ENCODE assay signal across 15 cellular contexts in the genomic region with DNA sequence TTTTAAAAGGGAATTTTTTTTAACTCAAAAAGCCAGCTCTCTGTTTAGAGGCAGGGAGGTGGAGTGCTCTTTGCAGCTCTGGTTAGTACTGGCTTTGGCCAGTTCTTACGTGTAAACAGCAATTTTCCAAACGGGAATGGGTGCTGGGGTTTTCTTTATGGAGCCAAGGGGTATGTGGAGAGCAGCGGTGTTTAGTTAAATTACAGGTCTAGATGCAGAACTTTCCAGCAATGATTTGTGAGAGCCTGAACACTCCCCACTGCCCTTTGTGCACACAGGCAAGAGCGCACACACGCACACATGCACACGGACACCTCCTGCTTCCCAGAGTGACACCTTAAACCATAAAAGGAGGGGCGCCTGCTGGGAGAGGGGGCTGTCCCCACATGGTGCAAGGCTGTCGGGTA.
DNase-seq lines count a peak whose midpoint lies in the region; ATAC-seq, FAIRE-seq and TF ChIP-seq lines count a peak whose summit lies in the region.
"Had no signal": no experiment of that assay in that cellular context is flagged by ENCODE, and none has a peak within 500 bp of the region (broad histone marks: within the 10 kb centered on the region; RNA-seq: fewer than 3 reads in every experiment).

No MANE protein-coding gene starts in this region.

- no TSS peak for BruUV-seq in HepG2 (replicated peaks; lab: Mats Ljungman, UMichigan)

- H3K4me1 ChIP-seq in thyroid gland (peaks cover 8 to 20% of the 10 kb centered on the region in 2 donors), HepG2 (ENCODE audit: insufficient read depth, low read length) (peaks cover 21% of the 10 kb centered on the region)

- H3K9me3 ChIP-seq in thyroid gland (no peaks in the 10 kb centered on the region), HepG2 (ENCODE audit: low read length) (peaks cover 6% of the 10 kb centered on the region; the same call in 1 of the 2 replicates)
- H3K9me3 ChIP-seq: testis had no signal

- in situ Hi-C loops in HepG2 (cut with HindIII; ENCODE audit: extremely low pct_ligation_motif_present, low pct_unique_long_range_greater_than_20kb): no loop called here

- TF ChIP-seq CTCF in thyroid gland (IDR thresholded peaks at IDR 0.05): no peak
- no peak for TF ChIP-seq CTCF in HepG2 (CRISPR knock-in tag; IDR thresholded peaks at IDR 0.05)

- no peak overlapping the region for H3K4me3 ChIP-seq in thyroid gland (replicated peaks in 1 of 3)
- no peak overlapping the region for H3K4me3 ChIP-seq in HepG2 (replicated peaks in 1 of 3; ENCODE audit: insufficient read depth in 1 of 3, low read depth in 2 of 3, low read length in 3 of 3)
- H3K4me3 ChIP-seq: SK-N-MC, testis had no signal

- no peak for TF ChIP-seq EP300 in HepG2 (IDR thresholded peaks at IDR 0.05; ENCODE audit: low read depth in 2 of 2, low read length in 2 of 2)
- no peak for TF ChIP-seq EP300 in HepG2 (CRISPR knock-in tag; IDR thresholded peaks at IDR 0.05; ENCODE audit: borderline replicate concordance)

- 39 to 49% methylated on average over 8 of the region's 8 CpGs for WGBS in thyroid gland, 2 donors
- 93% methylated on average over 8 of the region's 8 CpGs for WGBS in HepG2 (ENCODE audit: low lambda C conversion rate)

- no peak overlapping the region for H2AFZ ChIP-seq in HepG2 (ENCODE audit: low read length)

- CTCF ChIA-PET in HepG2 (lab: Yijun Ruan, JAX; ENCODE audit: low intra/inter-chr PET ratio, low total read pairs): no interaction called here

- H3K4me2 ChIP-seq in HepG2 (ENCODE audit: low read depth, low read length): no peak overlapping the region

- H3K27ac ChIP-seq in layer of hippocampus (ENCODE audit: low read depth, low read length) (peak overlapping the region; percentile 59), thyroid gland (peak overlapping the region; percentile 19 to 85 (median 63)), HepG2 (ENCODE audit: extremely low read length, insufficient read depth, low read length) (no peak overlapping the region)
- H3K27ac ChIP-seq: 22Rv1, SK-N-MC, testis had no signal

- intact Hi-C loops in thyroid gland (cut with DNase I): no loop called here
- intact Hi-C loops in HepG2 (cut with micrococcal nuclease; ENCODE audit: unreplicated experiment): no loop called here

- no peak for TF ChIP-seq POLR2A in thyroid gland (IDR thresholded peaks at IDR 0.05)
- TF ChIP-seq POLR2A in HepG2 (IDR thresholded peaks at IDR 0.05; ENCODE audit: insufficient read depth in 1 of 2, low read depth in 2 of 2, low read length in 2 of 2): no peak

- DNase-seq in DMS 273 (lab: John Stamatoyannopoulos, UW; ENCODE audit: unreplicated experiment) (peak; percentile 16), DMS 273 treated with DMSO at 0.1 percent for 48 hours (lab: John Stamatoyannopoulos, UW) (no peak), NCI-H69 (lab: John Stamatoyannopoulos, UW) (peak; percentile 98), thyroid gland (peak; percentile 51 to 52), T1000 (lab: John Stamatoyannopoulos, UW) (no peak), HepG2 (ENCODE audit: low spot score) (no peak), SW480 (ENCODE audit: low spot score) (no peak)
- DNase-seq: activated CD4-positive, alpha-beta T cell treated with anti-CD3 and anti-CD28 coated beads, Interleukin-2, amount 50 U/mL, for 48 hours; activated T-cell treated with anti-CD3 and anti-CD28 coated beads, Interleukin-2, amount 50 U/mL, for 48 hours; naive thymus-derived CD4-positive, alpha-beta T cell; stimulated activated CD4-positive, alpha-beta T cell treated with anti-CD3 and anti-CD28 coated beads, Interleukin-2, amount 100 ng/mL, for 24 hours; testis had no signal

- POLR2A ChIA-PET in HepG2 (lab: Yijun Ruan, JAX): no interaction called here

- H3K27me3 ChIP-seq in layer of hippocampus (ENCODE audit: control insufficient read depth, insufficient read depth, low read length): no peaks in the 10 kb centered on the region
- no peaks in the 10 kb centered on the region for H3K27me3 ChIP-seq in thyroid gland
- no peaks in the 10 kb centered on the region for H3K27me3 ChIP-seq in HepG2 (ENCODE audit: control insufficient read depth in 1 of 2, insufficient read depth in 2 of 2, low read length in 2 of 2)
- H3K27me3 ChIP-seq: testis had no signal

- no peaks in the 10 kb centered on the region for H3K36me3 ChIP-seq in thyroid gland
- H3K36me3 ChIP-seq in HepG2 (replicated peaks in 1 of 2; ENCODE audit: control insufficient read depth in 1 of 2, insufficient read depth in 2 of 2, low read length in 2 of 2): peaks cover 14 to 17% of the 10 kb centered on the region in 2 experiments

- H4K20me1 ChIP-seq in HepG2 (ENCODE audit: insufficient read depth, low read length): no peaks in the 10 kb centered on the region

- TF ChIP-seq RAD21 in HepG2 (CRISPR knock-in tag; IDR thresholded peaks at IDR 0.05): no peak

- no peak overlapping the region for H3K9ac ChIP-seq in HepG2 (ENCODE audit: insufficient read depth, low read depth, low read length)

- ATAC-seq in HepG2: no peak
- ATAC-seq: naive thymus-derived CD4-positive, alpha-beta T cell had no signal

- peaks cover 24% of the 10 kb centered on the region for H3K79me2 ChIP-seq in HepG2 (ENCODE audit: insufficient read depth, low read length)

- no peak for FAIRE-seq in HepG2 (lab: Jason Lieb, UNC)

TF ChIP-seq in HepG2, 621 proteins besides CTCF, POLR2A, EP300 and RAD21:
- TF ChIP-seq CHCHD3 (CRISPR knock-in tag; IDR thresholded peaks at IDR 0.05) (no peak), ZNF558 (CRISPR knock-in tag; IDR thresholded peaks at IDR 0.05; ENCODE audit: borderline replicate concordance) (no peak), PLRG1 (conservative IDR thresholded peaks at IDR 0.05) (no peak), NR1H2 (CRISPR knock-in tag; IDR thresholded peaks at IDR 0.05; ENCODE audit: borderline replicate concordance, low read depth) (no peak), PAWR (CRISPR knock-in tag; IDR thresholded peaks at IDR 0.05; ENCODE audit: borderline replicate concordance) (no peak), JUN (CRISPR knock-in tag; IDR thresholded peaks at IDR 0.05) (no peak), KLF15 (CRISPR knock-in tag; IDR thresholded peaks at IDR 0.05; ENCODE audit: borderline replicate concordance) (no peak), XRCC5 (optimal IDR thresholded peaks at IDR 0.05; ENCODE audit: low read length) (no peak)
- TF ChIP-seq, protein P1, sequence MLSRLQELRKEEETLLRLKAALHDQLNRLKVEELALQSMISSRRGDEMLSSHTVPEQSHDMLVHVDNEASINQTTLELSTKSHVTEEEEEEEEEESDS (CRISPR knock-in tag; IDR thresholded peaks at IDR 0.05; ENCODE audit: borderline replicate concordance): no peak

Comparison
In these comparisons a context has a peak if more than half of its experiments do, and no peak if none do; other contexts are left out.
1. DNase-seq: peak in DMS 273 (single experiment), NCI-H69 (single experiment) and thyroid gland (2 of 2); none in DMS 273 treated with DMSO at 0.1 percent for 48 hours (single experiment), T1000 (single experiment), HepG2 (single experiment) and SW480 (single experiment).